ENCODE assay signal across 18 cellular contexts in genomic region chr11:2811206-2812091, GRCh38.
DNase-seq lines count a peak whose midpoint lies in the region; ATAC-seq and TF ChIP-seq lines count a peak whose summit lies in the region.
"Had no signal": no experiment of that assay in that cellular context is flagged by ENCODE, and none has a peak within 500 bp of the region (broad histone marks: within the 10 kb centered on the region; RNA-seq: fewer than 3 reads in every experiment).

No MANE protein-coding gene starts in this region.

- H3K27ac ChIP-seq in breast epithelium = peak overlapping the region; percentile 57 to 84
- peak overlapping the region; percentile 39 to 90 (median 78) for H3K27ac ChIP-seq in heart right ventricle
- H3K27ac ChIP-seq in osteoblast (ENCODE audit: low read depth, low read length) = no peak overlapping the region
- peak overlapping the region; percentile 69 for H3K27ac ChIP-seq in vagina
- peak overlapping the region in 1 of 2 donors; percentile 42 for H3K27ac ChIP-seq in prostate gland
- H3K27ac ChIP-seq: testis had no signal

- no peak overlapping the region for H3K4me2 ChIP-seq in osteoblast (ENCODE audit: insufficient read depth, low read length)

- no peaks in the 10 kb centered on the region for H3K27me3 ChIP-seq in breast epithelium
- no peaks in the 10 kb centered on the region for H3K27me3 ChIP-seq in heart right ventricle
- H3K27me3 ChIP-seq in osteoblast (ENCODE audit: insufficient read depth, low read length) = peaks cover 31% of the 10 kb centered on the region
- H3K27me3 ChIP-seq in vagina = no peaks in the 10 kb centered on the region
- H3K27me3 ChIP-seq in prostate gland (replicated peaks; ENCODE audit: insufficient read depth) = no peaks in the 10 kb centered on the region
- H3K27me3 ChIP-seq: testis had no signal

- intact Hi-C loops in breast epithelium (cut with DNase I; ENCODE audit: low total_unique reads) (no loop called here), MCF 10A (cut with micrococcal nuclease) (no loop called here), heart right ventricle (cut with DNase I) (no loop called here), vagina (cut with DNase I) (no loop called here), prostate gland (cut with DNase I) (no loop called here)

- no peaks in the 10 kb centered on the region for H3K79me2 ChIP-seq in osteoblast (ENCODE audit: insufficient read depth, low read length)

- H3K36me3 Mint-ChIP-seq in MCF 10A (ENCODE audit: insufficient read depth, unreplicated experiment) = no peaks in the 10 kb centered on the region

- H3K9me3 ChIP-seq in breast epithelium (peaks cover 0 to 6% of the 10 kb centered on the region in 2 donors), heart right ventricle (peaks cover 0 to 10% (median 0%) of the 10 kb centered on the region in 11 donors), osteoblast (ENCODE audit: low read depth, low read length) (peaks cover 7% of the 10 kb centered on the region), vagina (no peaks in the 10 kb centered on the region), prostate gland (no peaks in the 10 kb centered on the region)
- H3K9me3 ChIP-seq: testis had no signal

- POLR2A ChIA-PET in MCF 10A (lab: Yijun Ruan, JAX) = interaction anchor here (0.6 kb wide), 1 partner anchor 14 kb away, joined by 3 read pairs; no protein-coding TSS in a partner anchor

- no peaks in the 10 kb centered on the region for H4K20me1 ChIP-seq in osteoblast (ENCODE audit: insufficient read depth, low read length)

- no peak for TF ChIP-seq CTCF in breast epithelium (IDR thresholded peaks at IDR 0.05)
- TF ChIP-seq CTCF in MCF 10A (IDR thresholded peaks at IDR 0.05; ENCODE audit: unreplicated experiment) = no peak
- no peak for TF ChIP-seq CTCF in heart right ventricle (IDR thresholded peaks at IDR 0.05)
- no peak for TF ChIP-seq CTCF in osteoblast (IDR thresholded peaks at IDR 0.05; ENCODE audit: extremely low read depth, low read depth, low read length)
- no peak for TF ChIP-seq CTCF in vagina (IDR thresholded peaks at IDR 0.05)
- no peak for TF ChIP-seq CTCF in prostate gland (IDR thresholded peaks at IDR 0.05)

- H3K4me3 Mint-ChIP-seq in MCF 10A (ENCODE audit: unreplicated experiment) = no peak overlapping the region

- no peak overlapping the region for H3K27ac Mint-ChIP-seq in MCF 10A (ENCODE audit: low read depth, unreplicated experiment)

- H2AFZ ChIP-seq in osteoblast (ENCODE audit: low read length) = no peak overlapping the region

- peak overlapping the region in 2 of 3 donors; percentile 29 to 56 for H3K4me3 ChIP-seq in breast epithelium
- H3K4me3 ChIP-seq in heart right ventricle = peak overlapping the region in 7 of 10 donors; percentile 16 to 40 (median 34)
- no peak overlapping the region for H3K4me3 ChIP-seq in osteoblast (ENCODE audit: insufficient read depth, low read length)
- H3K4me3 ChIP-seq in vagina = peak overlapping the region in 1 of 2 donors; percentile 1
- H3K4me3 ChIP-seq in prostate gland = no peak overlapping the region
- H3K4me3 ChIP-seq: testis had no signal

- H3K27me3 Mint-ChIP-seq in MCF 10A (ENCODE audit: insufficient read depth, unreplicated experiment) = peaks cover 43% of the 10 kb centered on the region

- H3K9me3 Mint-ChIP-seq in MCF 10A (ENCODE audit: unreplicated experiment) = peaks cover 38% of the 10 kb centered on the region

- peaks cover 14 to 22% of the 10 kb centered on the region in 2 donors for H3K4me1 ChIP-seq in breast epithelium
- peaks cover 6 to 50% (median 40%) of the 10 kb centered on the region in 9 donors for H3K4me1 ChIP-seq in heart right ventricle
- H3K4me1 ChIP-seq in osteoblast (ENCODE audit: insufficient read depth, low read length) = no peaks in the 10 kb centered on the region
- peaks cover 49% of the 10 kb centered on the region for H3K4me1 ChIP-seq in vagina
- peaks cover 4% of the 10 kb centered on the region for H3K4me1 ChIP-seq in prostate gland (replicated peaks)

- ATAC-seq in heart right ventricle = peak; percentile 11 to 56 (median 34)
- ATAC-seq: naive thymus-derived CD4-positive, alpha-beta T cell; Panc1 had no signal

- DNase-seq in breast epithelium (ENCODE audit: low spot score in 2 of 2) (no peak), MCF 10A (ENCODE audit: unreplicated experiment) (no peak), heart right ventricle (peak in 1 of 2 donors; percentile 26), osteoblast (ENCODE audit: insufficient read length, low spot score, missing footprints) (peak; percentile 78), vagina (ENCODE audit: extremely low spot score in 2 of 2) (no peak), globus pallidus (ENCODE audit: low spot score) (no peak), AG08395 (ENCODE audit: low spot score) (no peak), prostate gland (ENCODE audit: low spot score) (no peak)
- DNase-seq: hippocampal formation; kidney glomerular epithelial cell; naive thymus-derived CD4-positive, alpha-beta T cell; NCI-H2029 treated with DMSO at 0.1 percent for 48 hours; NCI-H526 treated with DMSO at 0.1 percent for 48 hours; stimulated activated CD4-positive, alpha-beta T cell treated with anti-CD3 and anti-CD28 coated beads, Interleukin-4, amount 100 ng/mL, for 1 hour; stimulated activated CD8-positive, alpha-beta memory T cell treated with anti-CD3 and anti-CD28 coated beads, Interleukin-4, amount 100 ng/mL, for 48 hours; SW 1271 had no signal

- no TSS peak for BruUV-seq in MCF 10A (replicated peaks; lab: Mats Ljungman, UMichigan)

- TF ChIP-seq POLR2A in breast epithelium (IDR thresholded peaks at IDR 0.05) (no peak), vagina (IDR thresholded peaks at IDR 0.05) (no peak), prostate gland (IDR thresholded peaks at IDR 0.05) (no peak)

- CTCF ChIA-PET in MCF 10A (lab: Yijun Ruan, JAX) = interaction anchor here (0.7 kb wide), 1 partner anchor 660 kb away, joined by 3 read pairs; no protein-coding TSS in a partner anchor

- no peaks in the 10 kb centered on the region for H3K36me3 ChIP-seq in breast epithelium
- H3K36me3 ChIP-seq in heart right ventricle = no peaks in the 10 kb centered on the region
- no peaks in the 10 kb centered on the region for H3K36me3 ChIP-seq in osteoblast (ENCODE audit: insufficient read depth, low read length)
- H3K36me3 ChIP-seq in vagina = no peaks in the 10 kb centered on the region
- H3K36me3 ChIP-seq in prostate gland = no peaks in the 10 kb centered on the region

- 63 to 68% methylated on average over 34 of the region's 34 CpGs for WGBS in heart right ventricle, 2 donors
- WGBS in prostate gland = 66% methylated on average over 34 of the region's 34 CpGs

- H3K4me1 Mint-ChIP-seq in MCF 10A (ENCODE audit: insufficient read depth, unreplicated experiment) = no peaks in the 10 kb centered on the region

Comparison
In these comparisons a context has a peak if more than half of its experiments do, and no peak if none do; other contexts are left out.
1. H3K4me3 ChIP-seq: peak in breast epithelium (2 of 3) and heart right ventricle (7 of 10); none in osteoblast (single experiment) and prostate gland (0 of 2).